ENCODE assay signal across 12 cellular contexts in genomic region chr19:52492201-52492960, GRCh38. TPM values are rescaled to one million over a fixed set of nuclear protein-coding genes. Genes with fewer than 3 reads are reported as not detected.
A peak's percentile ranks its signal among the peaks of the same experiment; 100 is the strongest.
DNase-seq lines count a peak whose midpoint lies in the region; ATAC-seq and TF ChIP-seq lines count a peak whose summit lies in the region.
"Had no signal": no experiment of that assay in that cellular context is flagged by ENCODE, and none has a peak within 500 bp of the region (broad histone marks: within the 10 kb centered on the region; RNA-seq: fewer than 3 reads in every experiment).

No MANE protein-coding gene starts in this region.

- BruUV-seq in MCF 10A (replicated peaks; lab: Mats Ljungman, UMichigan), result no TSS peak

- no peaks in the 10 kb centered on the region for H3K27me3 ChIP-seq in thoracic aorta (replicated peaks; ENCODE audit: insufficient read depth)
- H3K27me3 ChIP-seq: suprapubic skin had no signal

- H3K4me1 ChIP-seq in thoracic aorta (ENCODE audit: control insufficient read depth in 1 of 2, low read depth in 2 of 2), result no peaks in the 10 kb centered on the region
- H3K4me1 ChIP-seq: suprapubic skin had no signal

- in situ Hi-C loops in T47D (cut with HindIII; ENCODE audit: low pct_unique_long_range_greater_than_20kb, low sequenced_read_pairs), result no loop called here

- no peaks in the 10 kb centered on the region for H3K27me3 Mint-ChIP-seq in MCF 10A (ENCODE audit: insufficient read depth, unreplicated experiment)
- H3K27me3 Mint-ChIP-seq in activated CD8-positive, alpha-beta T cell treated with anti-CD3 and anti-CD28 coated beads for 36 hours, result peaks cover 5% of the 10 kb centered on the region
- H3K27me3 Mint-ChIP-seq: CD4-positive, CD25-positive, alpha-beta regulatory T cell had no signal

- intact Hi-C loops in MCF 10A (cut with micrococcal nuclease), result no loop called here
- intact Hi-C loops in activated CD8-positive, alpha-beta T cell treated with anti-CD3 and anti-CD28 coated beads for 36 hours (cut with micrococcal nuclease), result no loop called here

- ATAC-seq in activated CD8-positive, alpha-beta T cell treated with anti-CD3 and anti-CD28 coated beads for 36 hours, result peak; percentile 69
- ATAC-seq in thoracic aorta (ENCODE audit: insufficient number of reproducible peaks, low FRiP score, low read depth) (no peak), esophagus mucosa (no peak), GM18867 (IDR thresholded peaks at IDR 0.05; ENCODE audit: unreplicated experiment) (no peak)

- CTCF ChIA-PET in MCF 10A (lab: Yijun Ruan, JAX), result no interaction called here
- CTCF ChIA-PET in activated CD8-positive, alpha-beta T cell treated with anti-CD3 and anti-CD28 coated beads for 36 hours (lab: Charles Lee), result no interaction called here

- no peak overlapping the region for H3K27ac Mint-ChIP-seq in MCF 10A (ENCODE audit: low read depth, unreplicated experiment)
- no peak overlapping the region for H3K27ac Mint-ChIP-seq in activated CD8-positive, alpha-beta T cell treated with anti-CD3 and anti-CD28 coated beads for 36 hours
- H3K27ac Mint-ChIP-seq: memory B cell had no signal

- H3K36me3 Mint-ChIP-seq in MCF 10A (ENCODE audit: insufficient read depth, unreplicated experiment), result peaks cover 5% of the 10 kb centered on the region
- H3K36me3 Mint-ChIP-seq in activated CD8-positive, alpha-beta T cell treated with anti-CD3 and anti-CD28 coated beads for 36 hours (ENCODE audit: low read depth), result peaks cover 23% of the 10 kb centered on the region

- H3K36me3 ChIP-seq in thoracic aorta, result no peaks in the 10 kb centered on the region
- H3K36me3 ChIP-seq: suprapubic skin had no signal

- TF ChIP-seq CTCF in MCF 10A (IDR thresholded peaks at IDR 0.05; ENCODE audit: unreplicated experiment), result no peak
- no peak for TF ChIP-seq CTCF in activated CD8-positive, alpha-beta T cell treated with anti-CD3 and anti-CD28 coated beads for 36 hours (IDR thresholded peaks at IDR 0.05)
- TF ChIP-seq CTCF in thoracic aorta (IDR thresholded peaks at IDR 0.05), result no peak

- H3K27ac ChIP-seq in thoracic aorta, result peak overlapping the region in 1 of 2 donors; percentile 21
- H3K27ac ChIP-seq: suprapubic skin had no signal

- DNase-seq in T47D (ENCODE audit: low read depth in 1 of 2, low spot score in 1 of 2) (peak; percentile 39 to 86), MCF 10A (ENCODE audit: unreplicated experiment) (no peak), thoracic aorta (ENCODE audit: low spot score) (no peak), cerebellar nuclear complex (lab: John Stamatoyannopoulos, UW) (no peak)
- peak; percentile 43 for DNase-seq in activated CD8-positive, alpha-beta T cell treated with anti-CD3 and anti-CD28 coated beads for 36 hours
- DNase-seq: amygdala had no signal

- peaks cover 22% of the 10 kb centered on the region for H3K9me3 Mint-ChIP-seq in MCF 10A (ENCODE audit: unreplicated experiment)
- H3K9me3 Mint-ChIP-seq in activated CD8-positive, alpha-beta T cell treated with anti-CD3 and anti-CD28 coated beads for 36 hours, result peaks cover 40% of the 10 kb centered on the region

- H3K4me3 ChIP-seq in iPS-18c (ENCODE audit: insufficient read depth, low read depth, low read length) (peak overlapping the region; percentile 42; the same call in 1 of the 2 replicates), thoracic aorta (peak overlapping the region; percentile 65)
- H3K4me3 ChIP-seq: suprapubic skin had no signal

- H3K9me3 ChIP-seq in iPS-18c (ENCODE audit: control insufficient read depth, insufficient read depth, low read length) (no peaks in the 10 kb centered on the region), thoracic aorta (peaks cover 40% of the 10 kb centered on the region)

- POLR2A ChIA-PET in MCF 10A (lab: Yijun Ruan, JAX), result no interaction called here
- POLR2A ChIA-PET in activated CD8-positive, alpha-beta T cell treated with anti-CD3 and anti-CD28 coated beads for 36 hours (lab: Charles Lee), result interaction anchor here (0.6 kb wide), 1 partner anchor 14 kb away, joined by 3 read pairs; no protein-coding TSS in a partner anchor

- H3K4me3 Mint-ChIP-seq in MCF 10A (ENCODE audit: unreplicated experiment), result no peak overlapping the region
- H3K4me3 Mint-ChIP-seq in activated CD8-positive, alpha-beta T cell treated with anti-CD3 and anti-CD28 coated beads for 36 hours, result peak overlapping the region; percentile 18
- H3K4me3 Mint-ChIP-seq: memory B cell had no signal

- no peaks in the 10 kb centered on the region for H3K4me1 Mint-ChIP-seq in MCF 10A (ENCODE audit: insufficient read depth, unreplicated experiment)
- H3K4me1 Mint-ChIP-seq in activated CD8-positive, alpha-beta T cell treated with anti-CD3 and anti-CD28 coated beads for 36 hours (ENCODE audit: low read depth), result no peaks in the 10 kb centered on the region
- H3K4me1 Mint-ChIP-seq: CD4-positive, CD25-positive, alpha-beta regulatory T cell; memory B cell had no signal

RNA-seq across cellular contexts. Expression of gene ZNF808, which starts 35.1 kb away (rescaled TPM):
- total RNA-seq in MCF 10A (2022) (14.8 and 18.2 TPM in 2 replicates), thoracic aorta (10 to 100 TPM; 13.7 to 24.5 TPM), esophagus mucosa (10.0 TPM)
- 10 to 100 TPM; 32.4 to 32.5 TPM for total RNA-seq in activated CD8-positive, alpha-beta T cell treated with anti-CD3 and anti-CD28 coated beads for 36 hours

RNA-seq across cellular contexts. Expression of gene ZNF578, which starts 39.0 kb away (rescaled TPM):
- not detected in 2 replicates for total RNA-seq in MCF 10A (2022)
- total RNA-seq in activated CD8-positive, alpha-beta T cell treated with anti-CD3 and anti-CD28 coated beads for 36 hours, result under 1 TPM; 0.72 to 0.86 TPM
- 1 to 10 TPM in 1 of 2 donors, under 1 TPM in 1; 0.41 to 4.7 TPM for total RNA-seq in thoracic aorta
- 0.24 TPM for total RNA-seq in esophagus mucosa

Comparison
In these comparisons a context has a peak if more than half of its experiments do, and no peak if none do; other contexts are left out.
1. DNase-seq: peak in T47D (2 of 2) and activated CD8-positive, alpha-beta T cell treated with anti-CD3 and anti-CD28 coated beads for 36 hours (single experiment); none in MCF 10A (single experiment), thoracic aorta (single experiment) and cerebellar nuclear complex (0 of 2).